12 cellular contexts compared by ENCODE assay signal in genomic region chr1:7538033-7538432, GRCh38.
DNase-seq lines count a peak whose midpoint lies in the region; ATAC-seq and TF ChIP-seq lines count a peak whose summit lies in the region.
"Had no signal": no experiment of that assay in that cellular context is flagged by ENCODE, and none has a peak within 500 bp of the region (broad histone marks: within the 10 kb centered on the region; RNA-seq: fewer than 3 reads in every experiment).

No MANE protein-coding gene starts in this region.

- no peaks in the 10 kb centered on the region for H3K9me3 ChIP-seq in MG63
- H3K9me3 ChIP-seq: sigmoid colon had no signal

- DNase-seq in ELR (ENCODE audit: low read depth) (peak; percentile 70), MG63 (peak; percentile 64), cardiac fibroblast (ENCODE audit: low read depth in 2 of 2) (peak; percentile 15 to 42), neural crest cell (ENCODE audit: low read depth, low spot score) (no peak), GM03348 (ENCODE audit: low spot score) (no peak), SKM-1 treated with dmso at 0.1 percent for 144 hours (lab: John Stamatoyannopoulos, UW; ENCODE audit: unreplicated experiment) (no peak)
- DNase-seq: caudate nucleus, erythroblast, NCI-H524 treated with DMSO at 0.1 percent for 48 hours, sigmoid colon had no signal

- H3K36me3 Mint-ChIP-seq in neural crest cell (ENCODE audit: low read depth) = no peaks in the 10 kb centered on the region

- no peak overlapping the region for H3K4me3 Mint-ChIP-seq in neural crest cell

- peak overlapping the region; percentile 50 for H3K27ac Mint-ChIP-seq in neural crest cell (ENCODE audit: unreplicated experiment)

- peaks cover 4% of the 10 kb centered on the region for H3K27me3 Mint-ChIP-seq in neural crest cell (ENCODE audit: low read depth)

- H3K27me3 ChIP-seq in MG63 = no peaks in the 10 kb centered on the region
- H3K27me3 ChIP-seq: sigmoid colon had no signal

- H3K4me3 ChIP-seq in MG63 = no peak overlapping the region
- no peak overlapping the region for H3K4me3 ChIP-seq in cardiac fibroblast (replicated peaks in 1 of 2; ENCODE audit: low read depth in 2 of 2, low read length in 2 of 2)
- H3K4me3 ChIP-seq: sigmoid colon had no signal

- H3K4me1 Mint-ChIP-seq in neural crest cell = peaks cover 44% of the 10 kb centered on the region

- H3K36me3 ChIP-seq in MG63 = no peaks in the 10 kb centered on the region
- H3K36me3 ChIP-seq: sigmoid colon had no signal

- TF ChIP-seq CTCF in cardiac fibroblast (IDR thresholded peaks at IDR 0.05; ENCODE audit: low read depth, low read length) (no peak), neural crest cell (conservative IDR thresholded peaks at IDR 0.05) (no peak)

- no peaks in the 10 kb centered on the region for H3K9me3 Mint-ChIP-seq in neural crest cell

- ATAC-seq in GM21529 (IDR thresholded peaks at IDR 0.05; ENCODE audit: unreplicated experiment) = no peak
- ATAC-seq: activated CD4-positive, CD25-positive, alpha-beta regulatory T cell treated with anti-CD3 and anti-CD28 coated beads, Interleukin-2, amount 50 U/mL, for 24 hours had no signal

Comparison
In these comparisons a context has a peak if more than half of its experiments do, and no peak if none do; other contexts are left out.
1. DNase-seq: peak in ELR (single experiment), MG63 (single experiment) and cardiac fibroblast (2 of 2); none in neural crest cell (single experiment), GM03348 (single experiment) and SKM-1 treated with dmso at 0.1 percent for 144 hours (single experiment).